ENCODE assay signal across 1 cellular context in the genomic region with DNA sequence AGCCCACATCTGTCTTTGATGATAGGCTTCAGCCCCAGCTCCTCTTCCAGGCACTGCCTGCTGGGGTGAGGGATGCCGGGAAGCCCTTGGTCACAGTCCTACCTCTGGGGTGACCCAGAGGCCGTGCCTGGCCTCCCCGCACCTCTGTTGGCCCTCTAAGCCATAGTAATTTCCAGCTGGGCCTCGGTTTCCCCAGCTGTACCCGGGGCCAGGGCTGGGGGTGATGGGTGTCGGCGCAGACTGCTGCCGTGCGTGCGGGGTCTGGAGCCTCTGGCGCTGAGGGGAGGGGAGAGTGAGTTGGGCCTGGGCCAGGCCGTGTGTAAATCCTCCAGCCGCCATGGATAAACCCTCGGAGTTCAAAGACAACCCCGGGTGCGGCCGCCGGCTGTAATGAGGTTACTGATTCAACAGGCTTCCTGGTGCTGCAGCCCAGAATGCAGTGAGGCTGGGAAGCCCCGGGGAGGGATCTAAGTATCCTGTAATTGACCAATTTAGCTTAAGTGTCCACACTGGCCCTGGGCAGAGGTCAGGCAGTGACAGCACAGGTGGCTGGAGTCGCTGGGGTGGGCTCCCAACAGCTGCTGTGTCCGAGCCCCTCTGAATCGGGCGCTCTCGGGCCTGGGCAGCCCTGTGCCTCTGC.
TF ChIP-seq lines count a peak whose summit lies in the region.

No MANE protein-coding gene starts in this region.

TF ChIP-seq in HepG2, 621 proteins besides CTCF, POLR2A, EP300 and RAD21 (continued from another document and continues in another):
- no peak for TF ChIP-seq ZBTB14 (CRISPR knock-in tag; IDR thresholded peaks at IDR 0.05)
- TF ChIP-seq GATAD1 (CRISPR knock-in tag; IDR thresholded peaks at IDR 0.05): peak; percentile 40; the same call in 1 of the 2 replicates
- no peak for TF ChIP-seq CCDC6 (CRISPR knock-in tag; IDR thresholded peaks at IDR 0.05)
- TF ChIP-seq HNF1A (IDR thresholded peaks at IDR 0.05; ENCODE audit: low read depth): peak; percentile 59; the same call in 1 of the 2 replicates
- TF ChIP-seq HNF1A (CRISPR knock-in tag; IDR thresholded peaks at IDR 0.05; ENCODE audit: borderline replicate concordance): peak; percentile 64; the same call in 1 of the 2 replicates
- TF ChIP-seq, protein P1, sequence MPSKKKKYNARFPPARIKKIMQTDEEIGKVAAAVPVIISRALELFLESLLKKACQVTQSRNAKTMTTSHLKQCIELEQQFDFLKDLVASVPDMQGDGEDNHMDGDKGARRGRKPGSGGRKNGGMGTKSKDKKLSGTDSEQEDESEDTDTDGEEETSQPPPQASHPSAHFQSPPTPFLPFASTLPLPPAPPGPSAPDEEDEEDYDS (CRISPR knock-in tag; IDR thresholded peaks at IDR 0.05): no peak
- TF ChIP-seq TERF1 (CRISPR knock-in tag; IDR thresholded peaks at IDR 0.05): no peak
- TF ChIP-seq ZFP36L1 (CRISPR knock-in tag; IDR thresholded peaks at IDR 0.05): no peak
- no peak for TF ChIP-seq DMTF1 (CRISPR knock-in tag; IDR thresholded peaks at IDR 0.05)
- TF ChIP-seq CERS6 (CRISPR knock-in tag; IDR thresholded peaks at IDR 0.05): no peak
- peak; percentile 77 for TF ChIP-seq TARDBP (CRISPR knock-in tag; IDR thresholded peaks at IDR 0.05)
- no peak for TF ChIP-seq MIER3 (CRISPR knock-in tag; IDR thresholded peaks at IDR 0.05; ENCODE audit: borderline replicate concordance)
- TF ChIP-seq, protein P2, sequence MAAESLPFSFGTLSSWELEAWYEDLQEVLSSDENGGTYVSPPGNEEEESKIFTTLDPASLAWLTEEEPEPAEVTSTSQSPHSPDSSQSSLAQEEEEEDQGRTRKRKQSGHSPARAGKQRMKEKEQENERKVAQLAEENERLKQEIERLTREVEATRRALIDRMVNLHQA (CRISPR knock-in tag; IDR thresholded peaks at IDR 0.05): no peak
- no peak for TF ChIP-seq ATF1 (CRISPR knock-in tag; IDR thresholded peaks at IDR 0.05)
- no peak for TF ChIP-seq PREB (CRISPR knock-in tag; IDR thresholded peaks at IDR 0.05)
- no peak for TF ChIP-seq HDAC6 (IDR thresholded peaks at IDR 0.05; ENCODE audit: low read depth, low read length)
- TF ChIP-seq ZNF484 (CRISPR knock-in tag; IDR thresholded peaks at IDR 0.05; ENCODE audit: borderline replicate concordance, low read depth): no peak
- no peak for TF ChIP-seq NONO (IDR thresholded peaks at IDR 0.05)
- no peak; the same call in 1 of the 2 replicates for TF ChIP-seq NONO (CRISPR knock-in tag; conservative IDR thresholded peaks at IDR 0.05)
- TF ChIP-seq TBP (CRISPR knock-in tag; IDR thresholded peaks at IDR 0.05): no peak
- no peak for TF ChIP-seq MAFG (CRISPR knock-in tag; IDR thresholded peaks at IDR 0.05)
- TF ChIP-seq, protein P3, sequence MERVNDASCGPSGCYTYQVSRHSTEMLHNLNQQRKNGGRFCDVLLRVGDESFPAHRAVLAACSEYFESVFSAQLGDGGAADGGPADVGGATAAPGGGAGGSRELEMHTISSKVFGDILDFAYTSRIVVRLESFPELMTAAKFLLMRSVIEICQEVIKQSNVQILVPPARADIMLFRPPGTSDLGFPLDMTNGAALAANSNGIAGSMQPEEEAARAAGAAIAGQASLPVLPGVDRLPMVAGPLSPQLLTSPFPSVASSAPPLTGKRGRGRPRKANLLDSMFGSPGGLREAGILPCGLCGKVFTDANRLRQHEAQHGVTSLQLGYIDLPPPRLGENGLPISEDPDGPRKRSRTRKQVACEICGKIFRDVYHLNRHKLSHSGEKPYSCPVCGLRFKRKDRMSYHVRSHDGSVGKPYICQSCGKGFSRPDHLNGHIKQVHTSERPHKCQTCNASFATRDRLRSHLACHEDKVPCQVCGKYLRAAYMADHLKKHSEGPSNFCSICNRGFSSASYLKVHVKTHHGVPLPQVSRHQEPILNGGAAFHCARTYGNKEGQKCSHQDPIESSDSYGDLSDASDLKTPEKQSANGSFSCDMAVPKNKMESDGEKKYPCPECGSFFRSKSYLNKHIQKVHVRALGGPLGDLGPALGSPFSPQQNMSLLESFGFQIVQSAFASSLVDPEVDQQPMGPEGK (CRISPR knock-in tag; IDR thresholded peaks at IDR 0.05): peak; percentile 68
- TF ChIP-seq NFYB (CRISPR knock-in tag; IDR thresholded peaks at IDR 0.05): no peak
- no peak for TF ChIP-seq ZNF329 (CRISPR knock-in tag; IDR thresholded peaks at IDR 0.05; ENCODE audit: low read depth)
- no peak for TF ChIP-seq ZNF33B (CRISPR knock-in tag; IDR thresholded peaks at IDR 0.05)
- peak; percentile 44; the same call in 1 of the 2 replicates for TF ChIP-seq PHF8 (CRISPR knock-in tag; IDR thresholded peaks at IDR 0.05)
- TF ChIP-seq ZNF280B (CRISPR knock-in tag; IDR thresholded peaks at IDR 0.05; ENCODE audit: borderline replicate concordance): no peak
- TF ChIP-seq, protein P4, sequence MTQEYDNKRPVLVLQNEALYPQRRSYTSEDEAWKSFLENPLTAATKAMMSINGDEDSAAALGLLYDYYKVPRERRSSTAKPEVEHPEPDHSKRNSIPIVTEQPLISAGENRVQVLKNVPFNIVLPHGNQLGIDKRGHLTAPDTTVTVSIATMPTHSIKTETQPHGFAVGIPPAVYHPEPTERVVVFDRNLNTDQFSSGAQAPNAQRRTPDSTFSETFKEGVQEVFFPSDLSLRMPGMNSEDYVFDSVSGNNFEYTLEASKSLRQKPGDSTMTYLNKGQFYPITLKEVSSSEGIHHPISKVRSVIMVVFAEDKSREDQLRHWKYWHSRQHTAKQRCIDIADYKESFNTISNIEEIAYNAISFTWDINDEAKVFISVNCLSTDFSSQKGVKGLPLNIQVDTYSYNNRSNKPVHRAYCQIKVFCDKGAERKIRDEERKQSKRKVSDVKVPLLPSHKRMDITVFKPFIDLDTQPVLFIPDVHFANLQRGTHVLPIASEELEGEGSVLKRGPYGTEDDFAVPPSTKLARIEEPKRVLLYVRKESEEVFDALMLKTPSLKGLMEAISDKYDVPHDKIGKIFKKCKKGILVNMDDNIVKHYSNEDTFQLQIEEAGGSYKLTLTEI (CRISPR knock-in tag; conservative IDR thresholded peaks at IDR 0.05): no peak
- no peak for TF ChIP-seq ZNF256 (CRISPR knock-in tag; conservative IDR thresholded peaks at IDR 0.05)
- no peak for TF ChIP-seq TOE1 (CRISPR knock-in tag; IDR thresholded peaks at IDR 0.05)
- no peak for TF ChIP-seq NR1H2 (CRISPR knock-in tag; IDR thresholded peaks at IDR 0.05; ENCODE audit: borderline replicate concordance, low read depth)
- peak; percentile 34; the same call in 1 of the 2 replicates for TF ChIP-seq ZBTB20 (CRISPR knock-in tag; IDR thresholded peaks at IDR 0.05; ENCODE audit: borderline replicate concordance, low read depth)
- no peak for TF ChIP-seq STAT6 (CRISPR knock-in tag; IDR thresholded peaks at IDR 0.05; ENCODE audit: borderline replicate concordance)
- TF ChIP-seq PITX1 (CRISPR knock-in tag; IDR thresholded peaks at IDR 0.05): peak; percentile 86
- peak; percentile 61 for TF ChIP-seq HNF4A (CRISPR knock-in tag; IDR thresholded peaks at IDR 0.05)
